Comparison of ENCODE assay signal across 8 cellular contexts in the genomic region with DNA sequence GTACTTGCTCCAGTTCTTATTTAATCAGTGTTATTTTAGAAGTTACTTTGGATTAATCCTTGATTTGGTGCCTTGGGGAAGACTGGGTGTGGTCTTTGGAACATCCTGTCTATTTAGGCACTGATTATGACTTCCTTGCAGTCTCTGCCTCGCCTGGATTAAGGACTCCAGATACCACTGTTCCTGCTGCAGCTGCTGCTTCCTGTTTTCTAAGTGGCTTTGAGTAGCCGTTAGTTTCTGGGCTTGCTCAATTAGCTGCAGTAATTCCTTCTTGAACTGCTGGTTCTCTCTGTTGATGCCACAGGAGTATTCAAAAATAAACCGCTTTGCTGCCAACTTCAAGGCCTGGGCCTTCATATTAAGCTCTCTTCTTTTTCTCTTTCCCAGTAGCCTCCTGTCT. TPM values are rescaled to one million over a fixed set of nuclear protein-coding genes. Genes with fewer than 3 reads are reported as not detected.
DNase-seq lines count a peak whose midpoint lies in the region; ATAC-seq, FAIRE-seq and TF ChIP-seq lines count a peak whose summit lies in the region.
"Not testable (repeated sequence)": the region's sequence is repeated elsewhere in the genome, so short reads cannot be mapped to it uniquely, and the experiment has no call there.

No MANE protein-coding gene starts in this region.

- H3K79me2 ChIP-seq in ACC112 (ENCODE audit: control insufficient read depth, insufficient read depth, low read length, unreplicated experiment) = peaks cover 12% of the 10 kb centered on the region
- not testable (repeated sequence) for H3K79me2 ChIP-seq in endothelial cell of umbilical vein (ENCODE audit: control insufficient read depth, insufficient read depth, low read length)
- peaks cover 13% of the 10 kb centered on the region for H3K79me2 ChIP-seq in hepatocyte

- not testable (repeated sequence) for H3K9me3 ChIP-seq in SJSA1 (replicated peaks); endothelial cell of umbilical vein (replicated peaks; ENCODE audit: control insufficient read depth, insufficient read depth, low read length); hepatocyte (ENCODE audit: low read depth); neutrophil

- H3K4me2 ChIP-seq in endothelial cell of umbilical vein (ENCODE audit: insufficient read depth, low read length) (peak overlapping the region; percentile 0), hepatocyte (peak overlapping the region; percentile 82)

- POLR2A ChIA-PET in activated naive CD8-positive, alpha-beta T cell treated with anti-CD3 and anti-CD28 coated beads, Interleukin-2, amount 10 ng/mL, durations not matched to agents 7 days and 5 days (lab: Charles Lee) = interaction anchor here (1.2 to 2.6 kb wide), 2 partner anchors 44 to 217 kb away, joined by 3 to 11 read pairs; partner anchors contain the start of genes PPM1G and ZNF512
- POLR2A ChIA-PET in endothelial cell of umbilical vein (lab: Charles Lee) = not testable (repeated sequence)

- BruUV-seq in endothelial cell of umbilical vein (replicated peaks; lab: Mats Ljungman, UMichigan) = not testable (repeated sequence)

- H3K4me1 ChIP-seq in ACC112 (ENCODE audit: control insufficient read depth, insufficient read depth, low read length, unreplicated experiment) (peaks cover 34% of the 10 kb centered on the region), SJSA1 (replicated peaks) (peaks cover 50% of the 10 kb centered on the region), endothelial cell of umbilical vein (ENCODE audit: control insufficient read depth, extremely low read depth, insufficient read depth, low read length) (peaks cover 34% of the 10 kb centered on the region), hepatocyte (ENCODE audit: insufficient read depth) (peaks cover 14% of the 10 kb centered on the region), neutrophil (ENCODE audit: control insufficient read depth in 1 of 2, insufficient read depth in 1 of 2, low read depth in 1 of 2, low read length in 1 of 2) (peaks cover 30 to 31% of the 10 kb centered on the region in 2 experiments)

- H3K4me3 Mint-ChIP-seq in activated naive CD8-positive, alpha-beta T cell treated with anti-CD3 and anti-CD28 coated beads, Interleukin-2, amount 10 ng/mL, durations not matched to agents 7 days and 5 days = not testable (repeated sequence)

- not testable (repeated sequence) for H2AFZ ChIP-seq in ACC112 (ENCODE audit: low read length, unreplicated experiment); endothelial cell of umbilical vein (ENCODE audit: low read depth, low read length); hepatocyte

- not testable (repeated sequence) for TF ChIP-seq POLR2A in endothelial cell of umbilical vein (IDR thresholded peaks at IDR 0.05; ENCODE audit: low read depth, low read length)

- intact Hi-C loops in endothelial cell of umbilical vein (cut with micrococcal nuclease) = not testable (repeated sequence)

- FAIRE-seq in GM18507 (lab: Jason Lieb, UNC) (peak; percentile 49), endothelial cell of umbilical vein (lab: Jason Lieb, UNC) (peak; percentile 79)

- TF ChIP-seq CTCF in endothelial cell of umbilical vein (IDR thresholded peaks at IDR 0.05; ENCODE audit: extremely low read depth in 1 of 2, insufficient read depth in 1 of 2, low read depth in 1 of 2, low read length in 2 of 2); hepatocyte (IDR thresholded peaks at IDR 0.05; ENCODE audit: poor library complexity); neutrophil (IDR thresholded peaks at IDR 0.05): not testable (repeated sequence)

- peak overlapping the region; percentile 37 for H3K27ac Mint-ChIP-seq in activated naive CD8-positive, alpha-beta T cell treated with anti-CD3 and anti-CD28 coated beads, Interleukin-2, amount 10 ng/mL, durations not matched to agents 7 days and 5 days

- H4K20me1 ChIP-seq in endothelial cell of umbilical vein (replicated peaks; ENCODE audit: control insufficient read depth, extremely low read depth, insufficient read depth, low read length); hepatocyte (ENCODE audit: insufficient read depth, poor library complexity, severe bottlenecking): not testable (repeated sequence)

- H3K4me1 Mint-ChIP-seq in activated naive CD8-positive, alpha-beta T cell treated with anti-CD3 and anti-CD28 coated beads, Interleukin-2, amount 10 ng/mL, durations not matched to agents 7 days and 5 days = peaks cover 18% of the 10 kb centered on the region

- not testable (repeated sequence) for DNase-seq in GM18507 (ENCODE audit: extremely low spot score, insufficient read length, low read depth); activated naive CD8-positive, alpha-beta T cell treated with anti-CD3 and anti-CD28 coated beads, Interleukin-2, amount 10 ng/mL, durations not matched to agents 7 days and 5 days; hepatocyte (ENCODE audit: low spot score)
- DNase-seq in NCI-H524 (lab: John Stamatoyannopoulos, UW) (peak; percentile 10 to 61), SJSA1 (ENCODE audit: low read depth in 1 of 2, low spot score in 2 of 2) (peak in 1 of 2 experiments; percentile 44), endothelial cell of umbilical vein (ENCODE audit: low read depth, low spot score) (peak; percentile 47)

- not testable (repeated sequence) for H3K27me3 ChIP-seq in ACC112 (ENCODE audit: insufficient read depth, low read length); SJSA1 (replicated peaks); endothelial cell of umbilical vein (ENCODE audit: control insufficient read depth in 2 of 2, insufficient read depth in 2 of 2, low read length in 2 of 2); hepatocyte; neutrophil

- H3K9me3 Mint-ChIP-seq in activated naive CD8-positive, alpha-beta T cell treated with anti-CD3 and anti-CD28 coated beads, Interleukin-2, amount 10 ng/mL, durations not matched to agents 7 days and 5 days = not testable (repeated sequence)

- H3K9me2 ChIP-seq in hepatocyte (replicated peaks; ENCODE audit: insufficient read depth) = not testable (repeated sequence)

- H3K27me3 Mint-ChIP-seq in activated naive CD8-positive, alpha-beta T cell treated with anti-CD3 and anti-CD28 coated beads, Interleukin-2, amount 10 ng/mL, durations not matched to agents 7 days and 5 days = not testable (repeated sequence)

- H3K36me3 ChIP-seq in ACC112 (ENCODE audit: insufficient read depth, low read length) = 0 out of 2 replicates have a peak, but pooled peaks cover 10% of the 10 kb centered on the region
- H3K36me3 ChIP-seq in SJSA1 = peaks cover 51% of the 10 kb centered on the region
- H3K36me3 ChIP-seq in endothelial cell of umbilical vein (ENCODE audit: control insufficient read depth in 2 of 2, extremely low read depth in 1 of 2, insufficient read depth in 2 of 2, low read length in 2 of 2); hepatocyte (replicated peaks; ENCODE audit: insufficient read depth, low read depth): not testable (repeated sequence)
- H3K36me3 ChIP-seq in neutrophil = peaks cover 35% of the 10 kb centered on the region

- CTCF ChIA-PET in endothelial cell of umbilical vein (lab: Charles Lee) = interaction anchor here (2.4 kb wide), 1 partner anchor 56 kb away, joined by 14 read pairs; no protein-coding TSS in a partner anchor

- H3K27ac ChIP-seq in ACC112 (ENCODE audit: low read depth, low read length) = peak overlapping the region; percentile 84
- peak overlapping the region; percentile 97 for H3K27ac ChIP-seq in SJSA1
- peak overlapping the region; percentile 69 for H3K27ac ChIP-seq in endothelial cell of umbilical vein (ENCODE audit: insufficient read depth, low read depth, low read length)
- H3K27ac ChIP-seq in hepatocyte = peak overlapping the region; percentile 88
- peak overlapping the region; percentile 87 for H3K27ac ChIP-seq in neutrophil

- H3K36me3 Mint-ChIP-seq in activated naive CD8-positive, alpha-beta T cell treated with anti-CD3 and anti-CD28 coated beads, Interleukin-2, amount 10 ng/mL, durations not matched to agents 7 days and 5 days = peaks cover 28% of the 10 kb centered on the region

- dilution Hi-C loops in endothelial cell of umbilical vein (cut with MboI; ENCODE audit: extremely low pct_ligation_motif_present, low sequenced_read_pairs) = not testable (repeated sequence)

- not testable (repeated sequence) for H3K9me1 ChIP-seq in endothelial cell of umbilical vein (replicated peaks; ENCODE audit: control insufficient read depth, extremely low read depth, insufficient read depth, low read length)

- ATAC-seq in activated naive CD8-positive, alpha-beta T cell treated with anti-CD3 and anti-CD28 coated beads, Interleukin-2, amount 10 ng/mL, durations not matched to agents 7 days and 5 days (ENCODE audit: low read depth) = not testable (repeated sequence)

- not testable (repeated sequence) for H3K9ac ChIP-seq in endothelial cell of umbilical vein (replicated peaks; ENCODE audit: extremely low read depth, insufficient read depth, low read length)

- 72% methylated on average over 3 of the region's 3 CpGs for WGBS in hepatocyte (ENCODE audit: low lambda C conversion rate, missing lambda C conversion rate)

- not testable (repeated sequence) for H3K4me3 ChIP-seq in ACC112 (ENCODE audit: low read depth, low read length); SJSA1; endothelial cell of umbilical vein (replicated peaks in 1 of 3; ENCODE audit: insufficient read depth in 1 of 3, low read depth in 1 of 3, low read length in 3 of 3); hepatocyte; neutrophil (ENCODE audit: low read depth in 1 of 2, low read length in 1 of 2)

RNA-seq across cellular contexts. Expression of gene CCDC121, which starts 1.9 kb away (rescaled TPM):
- total RNA-seq in SJSA1 (2014; rRNA removed; shearing (Covaris generic)) = 2.4 and 2.9 TPM in 2 replicates
- total RNA-seq in activated naive CD8-positive, alpha-beta T cell treated with anti-CD3 and anti-CD28 coated beads, Interleukin-2, amount 10 ng/mL, durations not matched to agents 7 days and 5 days = 1 to 10 TPM; 1.1 to 1.6 TPM
- total RNA-seq in endothelial cell of umbilical vein = 1.7 and 3.3 TPM in 2 replicates
- 0.92 and 1.2 TPM in 2 replicates for polyA plus RNA-seq in endothelial cell of umbilical vein
- polyA plus RNA-seq in endothelial cell of umbilical vein (2011; cell fraction: cytosol; rRNA removed) = 1.4 and 1.5 TPM in 2 replicates
- polyA plus RNA-seq in endothelial cell of umbilical vein (2011; cell fraction: nucleus; rRNA removed) = 1.4 and 1.8 TPM in 2 replicates
- polyA plus RNA-seq in endothelial cell of umbilical vein (2012) = 2.2 and 2.7 TPM in 2 replicates
- polyA minus RNA-seq in endothelial cell of umbilical vein = 0.79 and 0.95 TPM in 2 replicates
- 1.0 TPM for polyA minus RNA-seq in endothelial cell of umbilical vein (2011; cell fraction: cytosol; rRNA and poly(A)+ RNA removed)
- 0.96 and 1.0 TPM in 2 replicates for polyA minus RNA-seq in endothelial cell of umbilical vein (2011; cell fraction: nucleus; rRNA and poly(A)+ RNA removed)
- 2.7 and 4.4 TPM in 2 replicates for total RNA-seq in hepatocyte
- 2.7 and 5.4 TPM in 2 replicates for polyA plus RNA-seq in hepatocyte

RNA-seq across cellular contexts. Expression of gene GPN1, which starts 1.9 kb away (rescaled TPM):
- 68.8 and 70.2 TPM in 2 replicates for total RNA-seq in SJSA1 (2014; rRNA removed; shearing (Covaris generic))
- 10 to 100 TPM; 32.7 to 37.4 TPM for total RNA-seq in activated naive CD8-positive, alpha-beta T cell treated with anti-CD3 and anti-CD28 coated beads, Interleukin-2, amount 10 ng/mL, durations not matched to agents 7 days and 5 days
- total RNA-seq in endothelial cell of umbilical vein (41.5 and 45.5 TPM in 2 replicates), hepatocyte (35.8 and 36.5 TPM in 2 replicates)
- polyA plus RNA-seq in endothelial cell of umbilical vein (33.2 and 35.4 TPM in 2 replicates), hepatocyte (30.1 and 46.7 TPM in 2 replicates)
- polyA plus RNA-seq in endothelial cell of umbilical vein (2011; cell fraction: cytosol; rRNA removed) = 49.3 and 49.6 TPM in 2 replicates
- polyA plus RNA-seq in endothelial cell of umbilical vein (2011; cell fraction: nucleus; rRNA removed) = 28.9 and 36.3 TPM in 2 replicates
- polyA plus RNA-seq in endothelial cell of umbilical vein (2012) = 56.4 and 68.4 TPM in 2 replicates
- polyA minus RNA-seq in endothelial cell of umbilical vein = 52.5 and 60.8 TPM in 2 replicates
- 35.8 TPM for polyA minus RNA-seq in endothelial cell of umbilical vein (2011; cell fraction: cytosol; rRNA and poly(A)+ RNA removed)
- polyA minus RNA-seq in endothelial cell of umbilical vein (2011; cell fraction: nucleus; rRNA and poly(A)+ RNA removed) = 25.2 and 33.6 TPM in 2 replicates

RNA-seq across cellular contexts. Expression of gene SUPT7L, which starts 36.5 kb away (rescaled TPM):
- 21.5 and 23.3 TPM in 2 replicates for total RNA-seq in SJSA1 (2014; rRNA removed; shearing (Covaris generic))
- 10 to 100 TPM; 42.8 to 43.4 TPM for total RNA-seq in activated naive CD8-positive, alpha-beta T cell treated with anti-CD3 and anti-CD28 coated beads, Interleukin-2, amount 10 ng/mL, durations not matched to agents 7 days and 5 days
- total RNA-seq in endothelial cell of umbilical vein (30.2 and 30.3 TPM in 2 replicates), hepatocyte (32.3 and 43.3 TPM in 2 replicates)
- polyA plus RNA-seq in endothelial cell of umbilical vein (39.3 and 44.5 TPM in 2 replicates), hepatocyte (27.3 and 30.7 TPM in 2 replicates)
- 39.4 and 41.5 TPM in 2 replicates for polyA plus RNA-seq in endothelial cell of umbilical vein (2011; cell fraction: cytosol; rRNA removed)
- 106 and 122 TPM in 2 replicates for polyA plus RNA-seq in endothelial cell of umbilical vein (2011; cell fraction: nucleus; rRNA removed)
- polyA plus RNA-seq in endothelial cell of umbilical vein (2012) = 31.9 and 33.1 TPM in 2 replicates
- polyA minus RNA-seq in endothelial cell of umbilical vein = 41.6 and 42.7 TPM in 2 replicates
- 25.1 TPM for polyA minus RNA-seq in endothelial cell of umbilical vein (2011; cell fraction: cytosol; rRNA and poly(A)+ RNA removed)
- 43.5 and 53.4 TPM in 2 replicates for polyA minus RNA-seq in endothelial cell of umbilical vein (2011; cell fraction: nucleus; rRNA and poly(A)+ RNA removed)

RNA-seq across cellular contexts. Expression of gene SLC4A1AP, which starts 36.8 kb away (rescaled TPM):
- 49.7 and 52.8 TPM in 2 replicates for total RNA-seq in SJSA1 (2014; rRNA removed; shearing (Covaris generic))
- total RNA-seq in activated naive CD8-positive, alpha-beta T cell treated with anti-CD3 and anti-CD28 coated beads, Interleukin-2, amount 10 ng/mL, durations not matched to agents 7 days and 5 days = 10 to 100 TPM; 25.1 to 27.4 TPM
- total RNA-seq in endothelial cell of umbilical vein (26.2 and 28.4 TPM in 2 replicates), hepatocyte (20.6 and 21.1 TPM in 2 replicates)
- polyA plus RNA-seq in endothelial cell of umbilical vein (9.1 and 9.5 TPM in 2 replicates), hepatocyte (21.9 and 22.1 TPM in 2 replicates)
- 12.3 and 12.7 TPM in 2 replicates for polyA plus RNA-seq in endothelial cell of umbilical vein (2011; cell fraction: cytosol; rRNA removed)
- 15.3 and 19.2 TPM in 2 replicates for polyA plus RNA-seq in endothelial cell of umbilical vein (2011; cell fraction: nucleus; rRNA removed)
- polyA plus RNA-seq in endothelial cell of umbilical vein (2012) = 24.5 and 29.7 TPM in 2 replicates
- polyA minus RNA-seq in endothelial cell of umbilical vein = 5.1 and 6.2 TPM in 2 replicates
- 11.2 TPM for polyA minus RNA-seq in endothelial cell of umbilical vein (2011; cell fraction: cytosol; rRNA and poly(A)+ RNA removed)
- polyA minus RNA-seq in endothelial cell of umbilical vein (2011; cell fraction: nucleus; rRNA and poly(A)+ RNA removed) = 9.2 and 9.6 TPM in 2 replicates

RNA-seq across cellular contexts. Expression of gene ZNF512, which starts 44.1 kb away (rescaled TPM):
- total RNA-seq in SJSA1 (2014; rRNA removed; shearing (Covaris generic)) = 35.2 and 52.8 TPM in 2 replicates
- 10 to 100 TPM; 55.0 to 56.6 TPM for total RNA-seq in activated naive CD8-positive, alpha-beta T cell treated with anti-CD3 and anti-CD28 coated beads, Interleukin-2, amount 10 ng/mL, durations not matched to agents 7 days and 5 days
- total RNA-seq in endothelial cell of umbilical vein (28.0 and 37.0 TPM in 2 replicates), hepatocyte (27.7 and 30.7 TPM in 2 replicates)
- polyA plus RNA-seq in endothelial cell of umbilical vein (13.1 and 17.8 TPM in 2 replicates), hepatocyte (13.7 and 19.9 TPM in 2 replicates)
- 22.7 and 22.9 TPM in 2 replicates for polyA plus RNA-seq in endothelial cell of umbilical vein (2011; cell fraction: cytosol; rRNA removed)
- polyA plus RNA-seq in endothelial cell of umbilical vein (2011; cell fraction: nucleus; rRNA removed) = 59.1 and 84.1 TPM in 2 replicates
- 31.8 and 38.2 TPM in 2 replicates for polyA plus RNA-seq in endothelial cell of umbilical vein (2012)
- 32.9 and 41.3 TPM in 2 replicates for polyA minus RNA-seq in endothelial cell of umbilical vein
- polyA minus RNA-seq in endothelial cell of umbilical vein (2011; cell fraction: cytosol; rRNA and poly(A)+ RNA removed) = 5.6 TPM
- polyA minus RNA-seq in endothelial cell of umbilical vein (2011; cell fraction: nucleus; rRNA and poly(A)+ RNA removed) = 15.8 and 33.9 TPM in 2 replicates
